ENCODE assay signal across 20 cellular contexts in genomic region chr11:75792127-75792731, GRCh38.
"Had no signal": no experiment of that assay in that cellular context is flagged by ENCODE, and none has a peak within 500 bp of the region (broad histone marks: within the 10 kb centered on the region; RNA-seq: fewer than 3 reads in every experiment).

No MANE protein-coding gene starts in this region.

- H3K27me3 Mint-ChIP-seq: activated CD4-positive, alpha-beta memory T cell treated with anti-CD3 and anti-CD28 coated beads for 36 hours; activated naive CD8-positive, alpha-beta T cell treated with anti-CD3 and anti-CD28 coated beads, Interleukin-2, amount 10 ng/mL, durations not matched to agents 7 days and 5 days; stimulated activated naive B cell treated with anti-CD40 and anti-IgM and Interleukin-4, amounts not matched to agents 10 μg/mL and 1 μg/mL and 100 μg/mL, for 72 hours; type B pancreatic cell had no signal

- H3K4me1 ChIP-seq: left lung, vagina had no signal

- H3K4me3 Mint-ChIP-seq: activated CD4-positive, alpha-beta memory T cell treated with anti-CD3 and anti-CD28 coated beads for 36 hours; activated naive CD4-positive, alpha-beta T cell treated with anti-CD3 and anti-CD28 coated beads for 36 hours; activated naive CD8-positive, alpha-beta T cell treated with anti-CD3 and anti-CD28 coated beads, Interleukin-2, amount 10 ng/mL, durations not matched to agents 7 days and 5 days; natural killer cell; stimulated activated naive B cell treated with anti-CD40 and anti-IgM and Interleukin-4, amounts not matched to agents 10 μg/mL and 1 μg/mL and 100 μg/mL, for 72 hours; T-helper 1 cell treated with Interleukin-12 subunit alpha and Interleukin-12 subunit beta and Interleukin-4 antibody, amounts not matched to agents 30 μg/mL and 1 μg/mL, for 36 hours; type B pancreatic cell had no signal

- ATAC-seq: left lung; natural killer cell; pancreas; stimulated activated naive B cell treated with anti-CD40 and anti-IgM and Interleukin-4, amounts not matched to agents 10 μg/mL and 1 μg/mL and 100 μg/mL, for 72 hours had no signal

- H3K4me1 Mint-ChIP-seq: activated naive CD8-positive, alpha-beta T cell treated with anti-CD3 and anti-CD28 coated beads, Interleukin-2, amount 10 ng/mL, durations not matched to agents 7 days and 5 days; natural killer cell had no signal

- H3K27me3 ChIP-seq: left lung, pancreas, vagina had no signal

- H3K36me3 Mint-ChIP-seq: activated CD4-positive, alpha-beta memory T cell treated with anti-CD3 and anti-CD28 coated beads for 36 hours; activated naive CD8-positive, alpha-beta T cell treated with anti-CD3 and anti-CD28 coated beads, Interleukin-2, amount 10 ng/mL, durations not matched to agents 7 days and 5 days; natural killer cell; type B pancreatic cell had no signal

- DNase-seq: activated CD4-positive, alpha-beta memory T cell treated with anti-CD3 and anti-CD28 coated beads for 36 hours; activated CD4-positive, alpha-beta T cell treated with anti-CD3 and anti-CD28 coated beads for 48 hours; activated CD4-positive, CD25-positive, alpha-beta regulatory T cell; activated naive CD4-positive, alpha-beta T cell treated with anti-CD3 and anti-CD28 coated beads for 36 hours; activated naive CD8-positive, alpha-beta T cell treated with anti-CD3 and anti-CD28 coated beads, Interleukin-2, amount 10 ng/mL, durations not matched to agents 7 days and 5 days; activated T-cell treated with anti-CD3 and anti-CD28 coated beads, Interleukin-2, amount 50 U/mL, for 48 hours; amniotic stem cell; effector memory CD4-positive, alpha-beta T cell; foreskin melanocyte; left lung; midbrain; natural killer cell; pancreas; small intestine; stimulated activated CD4-positive, alpha-beta T cell treated with anti-CD3 and anti-CD28 coated beads, Interleukin-15, amount 100 ng/mL, for 24 hours; stimulated activated naive B cell treated with anti-CD40 and anti-IgM and Interleukin-4, amounts not matched to agents 10 μg/mL and 1 μg/mL and 100 μg/mL, for 72 hours had no signal

- H3K9me3 ChIP-seq: left lung, pancreas, thoracic aorta, vagina had no signal

- H3K27ac ChIP-seq: left lung, pancreas, thoracic aorta, vagina had no signal

- H3K27ac Mint-ChIP-seq: activated CD4-positive, alpha-beta memory T cell treated with anti-CD3 and anti-CD28 coated beads for 36 hours; activated naive CD4-positive, alpha-beta T cell treated with anti-CD3 and anti-CD28 coated beads for 36 hours; activated naive CD8-positive, alpha-beta T cell treated with anti-CD3 and anti-CD28 coated beads, Interleukin-2, amount 10 ng/mL, durations not matched to agents 7 days and 5 days; natural killer cell; stimulated activated naive B cell treated with anti-CD40 and anti-IgM and Interleukin-4, amounts not matched to agents 10 μg/mL and 1 μg/mL and 100 μg/mL, for 72 hours; T-helper 1 cell treated with Interleukin-12 subunit alpha and Interleukin-12 subunit beta and Interleukin-4 antibody, amounts not matched to agents 30 μg/mL and 1 μg/mL, for 36 hours; type B pancreatic cell had no signal

- H3K36me3 ChIP-seq: pancreas, thoracic aorta, vagina had no signal

- FAIRE-seq: pancreas, small intestine had no signal

- H3K4me3 ChIP-seq: left lung, pancreas, thoracic aorta, vagina had no signal

- H3K9me3 Mint-ChIP-seq: activated CD4-positive, alpha-beta memory T cell treated with anti-CD3 and anti-CD28 coated beads for 36 hours; activated naive CD4-positive, alpha-beta T cell treated with anti-CD3 and anti-CD28 coated beads for 36 hours; activated naive CD8-positive, alpha-beta T cell treated with anti-CD3 and anti-CD28 coated beads, Interleukin-2, amount 10 ng/mL, durations not matched to agents 7 days and 5 days; natural killer cell; stimulated activated naive B cell treated with anti-CD40 and anti-IgM and Interleukin-4, amounts not matched to agents 10 μg/mL and 1 μg/mL and 100 μg/mL, for 72 hours; T-helper 1 cell treated with Interleukin-12 subunit alpha and Interleukin-12 subunit beta and Interleukin-4 antibody, amounts not matched to agents 30 μg/mL and 1 μg/mL, for 36 hours; type B pancreatic cell had no signal
